In the genomic region with DNA sequence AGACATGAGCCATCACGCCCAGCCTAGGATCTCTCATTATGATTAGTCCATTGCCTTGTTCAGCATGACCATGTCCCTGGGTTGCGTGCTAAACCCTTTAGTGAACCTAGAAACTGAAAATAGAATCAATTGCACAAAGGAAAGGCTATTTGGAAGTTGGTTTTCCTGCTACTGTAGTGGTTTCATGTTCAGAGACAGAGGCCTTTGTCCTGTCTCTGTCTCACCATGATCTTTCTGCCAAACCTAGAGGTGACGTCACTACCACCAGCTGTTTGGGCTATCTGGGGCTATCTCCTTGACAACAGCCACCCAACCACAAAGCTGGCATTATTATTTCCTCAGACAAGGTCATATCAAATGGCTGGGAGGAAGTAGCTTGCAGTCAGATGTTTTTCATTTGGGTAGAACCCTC, we compare ENCODE assay signal across 9 cellular contexts. TPM values are rescaled to one million over a fixed set of nuclear protein-coding genes. Genes with fewer than 3 reads are reported as not detected.
DNase-seq lines count a peak whose midpoint lies in the region; ATAC-seq and TF ChIP-seq lines count a peak whose summit lies in the region.
"Had no signal": no experiment of that assay in that cellular context is flagged by ENCODE, and none has a peak within 500 bp of the region (broad histone marks: within the 10 kb centered on the region; RNA-seq: fewer than 3 reads in every experiment).

No MANE protein-coding gene starts in this region.

- peaks cover 16 to 20% of the 10 kb centered on the region in 2 donors for H3K4me1 ChIP-seq in gastrocnemius medialis

- H3K27ac ChIP-seq in WERI-Rb-1: peak overlapping the region; percentile 33; the same call in 1 of the 2 replicates
- peak overlapping the region; percentile 76 to 87 (median 84) for H3K27ac ChIP-seq in gastrocnemius medialis
- H3K27ac ChIP-seq: 22Rv1 had no signal

- intact Hi-C loops in gastrocnemius medialis (cut with DNase I; ENCODE audit: low total_unique reads): loop anchor here (5.0 to 10.0 kb wide), 3 partner anchors 208 to 779 kb away; a partner anchor contains a TSS

- in situ Hi-C loops in gastrocnemius medialis (cut with MboI; ENCODE audit: low sequenced_read_pairs in 4 of 4): no loop called here
- in situ Hi-C loops in G401 (cut with HindIII; ENCODE audit: low sequenced_read_pairs): no loop called here

- no peak for TF ChIP-seq POLR2A in gastrocnemius medialis (IDR thresholded peaks at IDR 0.05)

- H3K27me3 ChIP-seq in WERI-Rb-1 (ENCODE audit: insufficient read depth, low read depth, severe bottlenecking) (no peaks in the 10 kb centered on the region), gastrocnemius medialis (no peaks in the 10 kb centered on the region)

- peaks cover 3% of the 10 kb centered on the region; the same call in 1 of the 2 replicates for H3K36me3 ChIP-seq in WERI-Rb-1
- no peaks in the 10 kb centered on the region for H3K36me3 ChIP-seq in gastrocnemius medialis

- ATAC-seq in gastrocnemius medialis: peak; percentile 79 to 87

- DNase-seq in NCI-H1417 (lab: John Stamatoyannopoulos, UW) (peak; percentile 13 to 65 (median 48)), NCI-H1417 treated with DMSO at 0.1 percent for 48 hours (lab: John Stamatoyannopoulos, UW) (no peak), HFF-Myc (ENCODE audit: extremely low read depth, low read depth) (peak; percentile 79), NCI-H2029 (lab: John Stamatoyannopoulos, UW) (peak; percentile 98), WERI-Rb-1 (peak; percentile 77), glomerular endothelial cell (ENCODE audit: extremely low read depth, low read depth, low spot score) (peak; percentile 42), gastrocnemius medialis (peak; percentile 77 to 91), G401 (ENCODE audit: low spot score) (no peak)

- H3K4me3 ChIP-seq in HFF-Myc (replicated peaks; ENCODE audit: low read depth, low read length): no peak overlapping the region
- H3K4me3 ChIP-seq in WERI-Rb-1 (ENCODE audit: low read depth, low read length): no peak overlapping the region
- no peak overlapping the region for H3K4me3 ChIP-seq in gastrocnemius medialis

- H3K9me3 ChIP-seq in WERI-Rb-1 (ENCODE audit: severe bottlenecking): peaks cover 3% of the 10 kb centered on the region
- no peaks in the 10 kb centered on the region for H3K9me3 ChIP-seq in gastrocnemius medialis

- no peak for TF ChIP-seq CTCF in HFF-Myc (IDR thresholded peaks at IDR 0.05; ENCODE audit: low read depth, low read length, missing control alignments)
- no peak for TF ChIP-seq CTCF in WERI-Rb-1 (IDR thresholded peaks at IDR 0.05; ENCODE audit: low read depth, low read length)
- TF ChIP-seq CTCF in gastrocnemius medialis (IDR thresholded peaks at IDR 0.05 in 4 of 5, conservative IDR thresholded peaks at IDR 0.05 in 1 of 5): no peak

RNA-seq across cellular contexts. Expression of a gene that starts 4.0 kb away (rescaled TPM):
- total RNA-seq in glomerular endothelial cell: 13.8 and 30.6 TPM in 2 replicates
- total RNA-seq in gastrocnemius medialis: 10 to 100 TPM; 57.4 to 86.3 (median 70.3) TPM
- total RNA-seq in G401 (2014; rRNA removed; shearing (Covaris generic)): 27.9 and 54.8 TPM in 2 replicates

Comparison
In these comparisons a context has a peak if more than half of its experiments do, and no peak if none do; other contexts are left out.
1. DNase-seq: peak in NCI-H1417 (3 of 3), HFF-Myc (single experiment), NCI-H2029 (single experiment), WERI-Rb-1 (single experiment), glomerular endothelial cell (single experiment) and gastrocnemius medialis (2 of 2); none in NCI-H1417 treated with DMSO at 0.1 percent for 48 hours (single experiment) and G401 (single experiment).